In genomic region chr14:22839159-22839779, GRCh38 we compare ENCODE assay signal across 12 cellular contexts. TPM values are rescaled to one million over a fixed set of nuclear protein-coding genes. Genes with fewer than 3 reads are reported as not detected.
DNase-seq lines count a peak whose midpoint lies in the region; ATAC-seq, FAIRE-seq and TF ChIP-seq lines count a peak whose summit lies in the region.
"Had no signal": no experiment of that assay in that cellular context is flagged by ENCODE, and none has a peak within 500 bp of the region (broad histone marks: within the 10 kb centered on the region; RNA-seq: fewer than 3 reads in every experiment).

No MANE protein-coding gene starts in this region.

- no peaks in the 10 kb centered on the region for H3K9me3 Mint-ChIP-seq in HFFc6
- H3K9me3 Mint-ChIP-seq: T-helper 1 cell treated with Interleukin-12 subunit alpha and Interleukin-12 subunit beta and Interleukin-4 antibody, amounts not matched to agents 30 μg/mL and 1 μg/mL, for 36 hours had no signal

- 73 to 75% (median 73%) methylated on average over 6 of the region's 6 CpGs for WGBS in spleen, 5 donors

- no peak for FAIRE-seq in HTR-8/SVneo (lab: Jason Lieb, UNC)

- H3K27ac Mint-ChIP-seq in HFFc6: peak overlapping the region; percentile 93
- H3K27ac Mint-ChIP-seq: immature natural killer cell; T-helper 1 cell treated with Interleukin-12 subunit alpha and Interleukin-12 subunit beta and Interleukin-4 antibody, amounts not matched to agents 30 μg/mL and 1 μg/mL, for 36 hours had no signal

- peaks cover 40% of the 10 kb centered on the region for H3K36me3 Mint-ChIP-seq in HFFc6 (ENCODE audit: low read depth)

- ATAC-seq in GM18519 (IDR thresholded peaks at IDR 0.05; ENCODE audit: low FRiP score, unreplicated experiment): no peak

- H3K36me3 ChIP-seq in brain microvascular endothelial cell (replicated peaks): peaks cover 69% of the 10 kb centered on the region
- H3K36me3 ChIP-seq in spleen: peaks cover 0 to 47% (median 24%) of the 10 kb centered on the region in 6 donors

- TF ChIP-seq CTCF in HFFc6 (IDR thresholded peaks at IDR 0.05): no peak
- TF ChIP-seq CTCF in brain microvascular endothelial cell (IDR thresholded peaks at IDR 0.05; ENCODE audit: low read depth, low read length, missing control alignments): no peak
- TF ChIP-seq CTCF in spleen (IDR thresholded peaks at IDR 0.05 in 8 of 11, conservative IDR thresholded peaks at IDR 0.05 in 3 of 11): no peak

- H3K27ac ChIP-seq in brain microvascular endothelial cell: peak overlapping the region; percentile 89
- H3K27ac ChIP-seq in spleen: peak overlapping the region in 6 of 8 donors; percentile 9 to 92 (median 90)

- H3K27me3 ChIP-seq in brain microvascular endothelial cell (replicated peaks) (no peaks in the 10 kb centered on the region), spleen (replicated peaks in 1 of 7) (peaks cover 0 to 25% (median 0%) of the 10 kb centered on the region in 7 donors)

- H3K4me1 Mint-ChIP-seq in HFFc6 (ENCODE audit: low read depth): peaks cover 44% of the 10 kb centered on the region

- peaks cover 0 to 81% (median 34%) of the 10 kb centered on the region in 6 donors for H3K4me1 ChIP-seq in spleen

- H3K4me3 ChIP-seq in brain microvascular endothelial cell (ENCODE audit: low read depth, low read length): peak overlapping the region; percentile 93
- peak overlapping the region in 3 of 8 donors; percentile 62 to 79 (median 72) for H3K4me3 ChIP-seq in spleen

- DNase-seq in HFFc6: no peak
- DNase-seq in brain microvascular endothelial cell: no peak
- peak; percentile 22 for DNase-seq in kidney tubule cell (ENCODE audit: low spot score)
- no peak for DNase-seq in spleen
- DNase-seq in NCI-H2227 treated with DMSO at 0.1 percent for 48 hours (lab: John Stamatoyannopoulos, UW): no peak
- no peak for DNase-seq in NCI-H526 (lab: John Stamatoyannopoulos, UW)
- no peak for DNase-seq in HTR-8/SVneo (ENCODE audit: insufficient read length, low spot score)
- DNase-seq: activated naive CD4-positive, alpha-beta T cell; immature natural killer cell; NCI-H1694 had no signal

- in situ Hi-C loops in brain microvascular endothelial cell (cut with HindIII; ENCODE audit: low pct_ligation_motif_present, low sequenced_read_pairs): no loop called here

- H3K4me3 Mint-ChIP-seq in HFFc6: peak overlapping the region; percentile 99
- H3K4me3 Mint-ChIP-seq: T-helper 1 cell treated with Interleukin-12 subunit alpha and Interleukin-12 subunit beta and Interleukin-4 antibody, amounts not matched to agents 30 μg/mL and 1 μg/mL, for 36 hours had no signal

- H3K27me3 Mint-ChIP-seq in HFFc6 (ENCODE audit: insufficient read depth): peaks cover 2% of the 10 kb centered on the region

- intact Hi-C loops in spleen (cut with DNase I; ENCODE audit: low total_unique reads): no loop called here

- TF ChIP-seq POLR2A in spleen (IDR thresholded peaks at IDR 0.05): no peak

- H3K9me3 ChIP-seq in spleen: no peaks in the 10 kb centered on the region

RNA-seq across cellular contexts. Expression of gene MMP14, which starts 2.9 kb away (rescaled TPM):
- total RNA-seq in HFFc6 (2021; fragmentation: NEBNext Ultra II Directional; extraction: Animal tissue kit (Norgen Biotek cat#: 25700)): 100 to 1,000 TPM; 284 to 322 (median 298) TPM
- total RNA-seq in spleen: 100 to 1,000 TPM in 1 of 7 donors, 10 to 100 TPM in 6; 42.6 to 126 (median 65.2) TPM
- 10 to 100 TPM in 2 of 3 donors, 1 to 10 TPM in 1; 6.6 to 30.8 (median 15.6) TPM for polyA plus RNA-seq in spleen
- polyA plus RNA-seq: immature natural killer cell had no signal

RNA-seq across cellular contexts. Expression of gene MRPL52, which starts 9.6 kb away (rescaled TPM):
- 100 to 1,000 TPM; 135 to 195 (median 167) TPM for total RNA-seq in HFFc6 (2021; fragmentation: NEBNext Ultra II Directional; extraction: Animal tissue kit (Norgen Biotek cat#: 25700))
- total RNA-seq in spleen: 100 to 1,000 TPM in 1 of 7 donors, 10 to 100 TPM in 6; 55.2 to 111 (median 62.8) TPM
- 100 to 1,000 TPM in 2 of 3 donors, 10 to 100 TPM in 1; 88.8 to 138 (median 137) TPM for polyA plus RNA-seq in spleen

RNA-seq across cellular contexts. Expression of gene SLC7A7, which starts 24.0 kb away (rescaled TPM):
- 1 to 10 TPM in 1 of 6 experiments, under 1 TPM in 5; 0.31 to 1.3 (median 0.56) TPM for total RNA-seq in HFFc6 (2021; fragmentation: NEBNext Ultra II Directional; extraction: Animal tissue kit (Norgen Biotek cat#: 25700))
- 100 to 1,000 TPM in 4 of 7 donors, 10 to 100 TPM in 3; 56.4 to 165 (median 112) TPM for total RNA-seq in spleen
- polyA plus RNA-seq in spleen: 10 to 100 TPM; 34.2 to 46.5 (median 35.3) TPM

RNA-seq across cellular contexts. Expression of gene LRP10, which starts 32.3 kb away (rescaled TPM):
- 100 to 1,000 TPM; 168 to 226 (median 186) TPM for total RNA-seq in HFFc6 (2021; fragmentation: NEBNext Ultra II Directional; extraction: Animal tissue kit (Norgen Biotek cat#: 25700))
- 100 to 1,000 TPM in 6 of 7 donors, 10 to 100 TPM in 1; 99.6 to 205 (median 110) TPM for total RNA-seq in spleen
- 10 to 100 TPM in 1 of 3 donors, 1 to 10 TPM in 2; 7.9 to 22.3 (median 8.9) TPM for polyA plus RNA-seq in spleen

RNA-seq across cellular contexts. Expression of gene REM2, which starts 43.8 kb away (rescaled TPM):
- under 1 TPM in 4 of 6 experiments, not detected in 2; 0.09 to 0.17 (median 0.14) TPM for total RNA-seq in HFFc6 (2021; fragmentation: NEBNext Ultra II Directional; extraction: Animal tissue kit (Norgen Biotek cat#: 25700))
- total RNA-seq in spleen: 1 to 10 TPM; 1.4 to 5.8 (median 3.0) TPM
- 1 to 10 TPM; 2.2 to 5.2 (median 3.4) TPM for polyA plus RNA-seq in spleen

Comparison
In these comparisons a context has a peak if more than half of its experiments do, and no peak if none do; other contexts are left out.
1. RNA of gene SLC7A7, which starts 24.0 kb away (total RNA-seq): 56.4 to 165 TPM in spleen; 0.31 to 1.3 TPM in HFFc6; every median in the first group is over 10 times any median in the second.